12 cellular contexts compared by ENCODE assay signal in the genomic region with DNA sequence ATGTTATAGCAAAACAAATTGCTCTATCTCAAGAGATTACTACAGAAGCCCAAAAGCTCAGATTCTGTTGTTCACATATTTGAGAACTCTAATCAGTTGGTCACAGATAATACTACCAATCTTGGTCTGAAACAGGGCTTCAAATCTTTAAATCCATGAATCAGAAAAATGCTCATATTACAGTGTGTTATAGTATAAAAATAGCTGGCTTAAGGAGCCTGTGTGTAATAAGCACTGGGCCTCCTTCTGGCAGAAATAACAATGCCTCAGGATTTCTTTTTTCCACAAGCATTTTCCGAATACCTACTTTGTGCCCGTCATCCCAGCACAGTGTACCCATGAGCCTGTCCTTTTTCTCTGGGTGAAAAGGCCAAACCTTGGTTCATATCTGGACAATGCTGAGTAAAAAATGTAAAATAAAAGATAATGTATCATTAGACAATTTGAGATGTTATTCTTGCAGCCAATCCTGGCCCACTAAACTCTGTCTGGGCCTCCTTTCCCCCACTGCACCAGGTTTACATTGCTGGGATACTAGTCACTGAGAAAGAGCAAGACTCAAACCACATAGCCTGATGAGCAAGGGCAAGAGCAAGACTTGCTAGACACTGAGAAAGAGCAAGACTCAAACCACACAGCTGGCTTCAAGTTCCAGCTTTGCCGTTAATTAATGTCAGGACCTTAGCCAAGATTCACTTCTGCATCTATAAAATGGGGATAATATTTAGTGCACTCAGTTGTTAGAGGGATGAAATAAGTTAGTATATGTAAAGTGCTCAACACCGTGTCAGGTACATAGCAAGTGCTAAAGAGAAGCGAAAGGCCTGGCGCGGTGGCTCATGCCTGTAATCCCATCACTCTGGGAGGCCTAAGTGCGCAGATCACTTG. TPM values are rescaled to one million over a fixed set of nuclear protein-coding genes. Genes with fewer than 3 reads are reported as not detected.
DNase-seq lines count a peak whose midpoint lies in the region; ATAC-seq and TF ChIP-seq lines count a peak whose summit lies in the region.
"Had no signal": no experiment of that assay in that cellular context is flagged by ENCODE, and none has a peak within 500 bp of the region (broad histone marks: within the 10 kb centered on the region; RNA-seq: fewer than 3 reads in every experiment).

No MANE protein-coding gene starts in this region.

- H3K36me3 ChIP-seq in right atrium auricular region, result no peaks in the 10 kb centered on the region
- H3K36me3 ChIP-seq: sigmoid colon had no signal

- no peaks in the 10 kb centered on the region for H3K27me3 ChIP-seq in right atrium auricular region
- H3K27me3 ChIP-seq: sigmoid colon had no signal

- no peak overlapping the region for H3K27ac ChIP-seq in right atrium auricular region
- H3K27ac ChIP-seq: sigmoid colon had no signal

- peaks cover 0 to 8% of the 10 kb centered on the region in 2 donors for H3K9me3 ChIP-seq in right atrium auricular region
- H3K9me3 ChIP-seq: sigmoid colon had no signal

- no peak overlapping the region for H3K4me3 ChIP-seq in right atrium auricular region
- H3K4me3 ChIP-seq: sigmoid colon had no signal

- no peaks in the 10 kb centered on the region for H3K27me3 Mint-ChIP-seq in activated T-helper 17 cell treated with anti-CD3 and anti-CD28 coated beads, Interleukin-2, amount 50 U/mL, for 72 hours

- H3K27ac Mint-ChIP-seq in activated T-helper 17 cell treated with anti-CD3 and anti-CD28 coated beads, Interleukin-2, amount 50 U/mL, for 72 hours, result peak overlapping the region; percentile 43

- peaks cover 31% of the 10 kb centered on the region for H3K4me1 Mint-ChIP-seq in activated T-helper 17 cell treated with anti-CD3 and anti-CD28 coated beads, Interleukin-2, amount 50 U/mL, for 72 hours

- TF ChIP-seq CTCF in right atrium auricular region (IDR thresholded peaks at IDR 0.05), result no peak

- peaks cover 0 to 27% of the 10 kb centered on the region in 2 donors for H3K4me1 ChIP-seq in right atrium auricular region

- no peak for ATAC-seq in activated T-helper 17 cell treated with anti-CD3 and anti-CD28 coated beads, Interleukin-2, amount 50 U/mL, for 72 hours (replicated peaks)
- ATAC-seq in GM19452 (IDR thresholded peaks at IDR 0.05; ENCODE audit: unreplicated experiment), result no peak

- peaks cover 9% of the 10 kb centered on the region for H3K9me3 Mint-ChIP-seq in activated T-helper 17 cell treated with anti-CD3 and anti-CD28 coated beads, Interleukin-2, amount 50 U/mL, for 72 hours

- DNase-seq in AG08395 (ENCODE audit: low spot score) (peak; percentile 62), GM04504 (ENCODE audit: low read depth) (peak; percentile 35), hepatic stellate cell (ENCODE audit: low spot score) (peak; percentile 47), middle frontal gyrus (ENCODE audit: extremely low spot score, low spot score) (no peak), dermis blood vessel endothelial cell (no peak), right atrium auricular region (ENCODE audit: low spot score) (no peak)
- DNase-seq: NCI-H82; sigmoid colon; stimulated activated CD8-positive, alpha-beta memory T cell treated with anti-CD3 and anti-CD28 coated beads, Interleukin-4, amount 100 ng/mL, for 48 hours had no signal

- H3K36me3 Mint-ChIP-seq in activated T-helper 17 cell treated with anti-CD3 and anti-CD28 coated beads, Interleukin-2, amount 50 U/mL, for 72 hours (ENCODE audit: low read depth), result peaks cover 76% of the 10 kb centered on the region

- H3K4me3 Mint-ChIP-seq in activated T-helper 17 cell treated with anti-CD3 and anti-CD28 coated beads, Interleukin-2, amount 50 U/mL, for 72 hours, result peak overlapping the region; percentile 40

RNA-seq across cellular contexts. Expression of gene ADAR, which starts 17.0 kb away (rescaled TPM):
- 100 to 1,000 TPM; 185 to 213 TPM for total RNA-seq in activated T-helper 17 cell treated with anti-CD3 and anti-CD28 coated beads, Interleukin-2, amount 50 U/mL, for 72 hours
- 85.4 and 108 TPM in 2 replicates for total RNA-seq in dermis blood vessel endothelial cell
- 10 to 100 TPM; 39.3 to 51.9 TPM for total RNA-seq in right atrium auricular region

RNA-seq across cellular contexts. Expression of gene CHRNB2, which starts 57.4 kb away (rescaled TPM):
- total RNA-seq in activated T-helper 17 cell treated with anti-CD3 and anti-CD28 coated beads, Interleukin-2, amount 50 U/mL, for 72 hours, result under 1 TPM in 1 of 2 donors, not detected in 1; 0.05 TPM
- total RNA-seq in dermis blood vessel endothelial cell, result under 0.01 TPM in 1 of 2 replicates, not detected in the other
- total RNA-seq in right atrium auricular region, result under 1 TPM in 1 of 2 donors, not detected in 1; 0.24 TPM
- total RNA-seq: T-helper 2 cell treated with Interferon-gamma antibody and Interleukin-4, amounts not matched to agents 100 ng/mL and 5 ng/mL, for 36 hours had no signal

Comparison
In these comparisons a context has a peak if more than half of its experiments do, and no peak if none do; other contexts are left out.
1. DNase-seq: peak in AG08395 (single experiment), GM04504 (single experiment) and hepatic stellate cell (single experiment); none in middle frontal gyrus (single experiment), dermis blood vessel endothelial cell (single experiment) and right atrium auricular region (single experiment).